ENCODE assay signal across 8 cellular contexts in the genomic region with DNA sequence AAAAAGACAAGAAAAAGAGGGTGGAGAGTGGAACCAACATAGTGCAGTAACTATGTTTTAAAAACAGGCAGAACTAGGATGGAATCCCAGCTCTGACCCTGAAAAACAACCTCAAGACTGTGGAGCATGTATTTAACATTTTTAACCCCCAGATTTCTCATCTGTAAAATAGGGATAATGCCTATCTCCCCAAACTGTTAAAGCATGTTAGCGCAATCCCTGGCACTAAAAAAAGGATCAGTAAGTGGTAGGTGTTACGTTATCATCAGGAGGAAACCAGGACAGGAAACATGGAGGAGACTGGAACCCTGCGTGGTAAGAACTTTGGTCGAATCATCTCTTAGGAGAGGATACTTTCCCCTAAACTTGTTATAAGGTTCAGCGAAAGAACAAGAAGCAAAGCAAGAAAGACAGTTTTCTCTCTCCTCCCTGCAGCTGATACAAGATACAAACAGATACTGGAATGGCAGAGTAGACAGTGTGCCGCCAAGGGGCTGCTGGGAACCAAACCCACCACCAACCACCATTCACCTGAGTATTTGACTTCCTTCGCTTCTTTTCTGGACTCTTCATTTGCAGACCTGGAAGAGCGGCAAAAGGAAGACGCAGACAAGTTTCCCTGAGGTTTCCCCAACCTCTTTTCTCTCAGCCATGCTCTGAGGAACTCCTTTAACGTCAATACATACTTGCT. TPM values are rescaled to one million over a fixed set of nuclear protein-coding genes. Genes with fewer than 3 reads are reported as not detected.
DNase-seq lines count a peak whose midpoint lies in the region; ATAC-seq, FAIRE-seq and TF ChIP-seq lines count a peak whose summit lies in the region.

No MANE protein-coding gene starts in this region.

- ATAC-seq in DND-41 (ENCODE audit: insufficient read depth, low read depth): no peak
- no peak for ATAC-seq in Panc1
- ATAC-seq in HG03039 (IDR thresholded peaks at IDR 0.05; ENCODE audit: unreplicated experiment): no peak
- no peak for ATAC-seq in HG03025 (IDR thresholded peaks at IDR 0.05; ENCODE audit: low FRiP score, unreplicated experiment)
- no peak for ATAC-seq in HG03460 (IDR thresholded peaks at IDR 0.05; ENCODE audit: unreplicated experiment)

- in situ Hi-C loops in Panc1 (cut with HindIII; ENCODE audit: low pct_unique_long_range_greater_than_20kb, low sequenced_read_pairs): no loop called here

- no peak for DNase-seq in DND-41
- no peak for DNase-seq in Panc1 (ENCODE audit: low read depth, low spot score)
- DNase-seq in endothelial cell of umbilical vein (ENCODE audit: low read depth, low spot score): peak; percentile 22
- DNase-seq in ovary: no peak
- DNase-seq in amniotic stem cell (lab: John Stamatoyannopoulos, UW): no peak

- TF ChIP-seq EP300 in ovary (IDR thresholded peaks at IDR 0.05): no peak

- TF ChIP-seq POLR2A in endothelial cell of umbilical vein (IDR thresholded peaks at IDR 0.05; ENCODE audit: low read depth, low read length): no peak
- no peak for TF ChIP-seq POLR2A in ovary (IDR thresholded peaks at IDR 0.05)

- H3K4me2 ChIP-seq in DND-41 (ENCODE audit: insufficient read depth, low read length) (peak overlapping the region; percentile 84), endothelial cell of umbilical vein (ENCODE audit: insufficient read depth, low read length) (peak overlapping the region; percentile 86)

- POLR2A ChIA-PET in Panc1 (lab: Charles Lee): interaction anchor here (0.9 to 1.2 kb wide), 2 partner anchors 10 to 25 kb away, joined by 3 to 4 read pairs; a partner anchor contains a TSS
- POLR2A ChIA-PET in endothelial cell of umbilical vein (lab: Charles Lee): interaction anchor here (0.6 to 2.6 kb wide), 4 partner anchors 10 to 164 kb away, joined by 3 to 24 read pairs (median 6); a partner anchor contains a TSS

- CTCF ChIA-PET in Panc1 (lab: Charles Lee): interaction anchor here (0.9 kb wide), 1 partner anchor 10 kb away, joined by 4 read pairs; a partner anchor contains a TSS
- CTCF ChIA-PET in endothelial cell of umbilical vein (lab: Charles Lee): interaction anchor here (0.7 to 4.0 kb wide), 15 partner anchors 10 to 125 kb away, joined by 3 to 48 read pairs (median 5); a partner anchor contains a TSS

- intact Hi-C loops in Panc1 (cut with micrococcal nuclease; ENCODE audit: unreplicated experiment) (no loop called here), endothelial cell of umbilical vein (cut with micrococcal nuclease) (loop anchor here (1.0 to 2.0 kb wide), 5 partner anchors 10 to 90 kb away; a partner anchor contains a TSS), ovary (cut with DNase I) (loop anchor here in 3 of 4 donors (5.0 kb wide), 2 partner anchors 37 to 42 kb away; a partner anchor contains a TSS)

- peaks cover 42% of the 10 kb centered on the region for H3K36me3 ChIP-seq in DND-41 (ENCODE audit: insufficient read depth, low read length)
- peaks cover 15% of the 10 kb centered on the region for H3K36me3 ChIP-seq in Panc1 (ENCODE audit: control insufficient read depth, insufficient read depth, low read length)
- H3K36me3 ChIP-seq in endothelial cell of umbilical vein (ENCODE audit: control insufficient read depth in 2 of 2, extremely low read depth in 1 of 2, insufficient read depth in 2 of 2, low read length in 2 of 2): peaks cover 10 to 31% of the 10 kb centered on the region in 2 experiments
- H3K36me3 ChIP-seq in ovary: no peaks in the 10 kb centered on the region

- no peak overlapping the region for H2AFZ ChIP-seq in DND-41 (ENCODE audit: low read depth, low read length)
- no peak overlapping the region for H2AFZ ChIP-seq in endothelial cell of umbilical vein (ENCODE audit: low read depth, low read length)

- no peak for TF ChIP-seq CTCF in DND-41 (IDR thresholded peaks at IDR 0.05; ENCODE audit: borderline replicate concordance, extremely low read depth, low read length, poor library complexity, severe bottlenecking)
- TF ChIP-seq CTCF in Panc1 (IDR thresholded peaks at IDR 0.05): no peak
- TF ChIP-seq CTCF in endothelial cell of umbilical vein (IDR thresholded peaks at IDR 0.05; ENCODE audit: extremely low read depth in 1 of 2, insufficient read depth in 1 of 2, low read depth in 1 of 2, low read length in 2 of 2): no peak
- TF ChIP-seq CTCF in ovary (IDR thresholded peaks at IDR 0.05): no peak

- H3K79me2 ChIP-seq in DND-41 (ENCODE audit: insufficient read depth, low read length) (peaks cover 39% of the 10 kb centered on the region), endothelial cell of umbilical vein (ENCODE audit: control insufficient read depth, insufficient read depth, low read length) (peaks cover 18% of the 10 kb centered on the region)

- H3K9ac ChIP-seq in DND-41 (ENCODE audit: low read depth, low read length): peak overlapping the region; percentile 97
- H3K9ac ChIP-seq in endothelial cell of umbilical vein (replicated peaks; ENCODE audit: extremely low read depth, insufficient read depth, low read length): peak overlapping the region; percentile 83

- H3K9me1 ChIP-seq in endothelial cell of umbilical vein (replicated peaks; ENCODE audit: control insufficient read depth, extremely low read depth, insufficient read depth, low read length): no peaks in the 10 kb centered on the region

- H3K9me3 ChIP-seq in DND-41 (ENCODE audit: insufficient read depth, low read length, severe bottlenecking) (no peaks in the 10 kb centered on the region), Panc1 (ENCODE audit: control insufficient read depth, insufficient read depth, low read depth, low read length) (no peaks in the 10 kb centered on the region), endothelial cell of umbilical vein (replicated peaks; ENCODE audit: control insufficient read depth, insufficient read depth, low read length) (no peaks in the 10 kb centered on the region), ovary (no peaks in the 10 kb centered on the region)

- H4K20me1 ChIP-seq in DND-41 (ENCODE audit: insufficient read depth, low read length) (peaks cover 22% of the 10 kb centered on the region; the same call in 1 of the 2 replicates), endothelial cell of umbilical vein (replicated peaks; ENCODE audit: control insufficient read depth, extremely low read depth, insufficient read depth, low read length) (no peaks in the 10 kb centered on the region)

- H3K27me3 ChIP-seq in DND-41 (ENCODE audit: insufficient read depth, low read length, poor library complexity) (no peaks in the 10 kb centered on the region), Panc1 (ENCODE audit: control insufficient read depth, insufficient read depth, low read length) (no peaks in the 10 kb centered on the region), endothelial cell of umbilical vein (ENCODE audit: control insufficient read depth in 2 of 2, insufficient read depth in 2 of 2, low read length in 2 of 2) (no peaks in the 10 kb centered on the region), ovary (no peaks in the 10 kb centered on the region)

- H3K4me1 ChIP-seq in DND-41 (ENCODE audit: insufficient read depth, low read length) (peaks cover 57% of the 10 kb centered on the region), Panc1 (ENCODE audit: control insufficient read depth, insufficient read depth, low read length) (peaks cover 40% of the 10 kb centered on the region), endothelial cell of umbilical vein (ENCODE audit: control insufficient read depth, extremely low read depth, insufficient read depth, low read length) (peaks cover 25% of the 10 kb centered on the region), ovary (ENCODE audit: insufficient read depth) (peaks cover 8% of the 10 kb centered on the region)

- H3K27ac ChIP-seq in DND-41 (ENCODE audit: low read length): peak overlapping the region; percentile 99
- H3K27ac ChIP-seq in Panc1 (ENCODE audit: low read length): peak overlapping the region; percentile 92
- peak overlapping the region; percentile 30 for H3K27ac ChIP-seq in endothelial cell of umbilical vein (ENCODE audit: insufficient read depth, low read depth, low read length)
- peak overlapping the region in 1 of 2 donors; percentile 99 for H3K27ac ChIP-seq in ovary

- peak overlapping the region; percentile 86 to 89; a peak in 3 of 4 replicates for H3K4me3 ChIP-seq in DND-41 (ENCODE audit: low read depth in 1 of 2, low read length in 2 of 2)
- peak overlapping the region; percentile 64 to 66 for H3K4me3 ChIP-seq in Panc1 (ENCODE audit: low read depth in 2 of 2, low read length in 2 of 2)
- peak overlapping the region; percentile 71 to 78 (median 74) for H3K4me3 ChIP-seq in endothelial cell of umbilical vein (replicated peaks in 1 of 3; ENCODE audit: insufficient read depth in 1 of 3, low read depth in 1 of 3, low read length in 3 of 3)
- H3K4me3 ChIP-seq in ovary: peak overlapping the region; percentile 82

- 35 to 39% (median 37%) methylated on average over 10 of the region's 10 CpGs for WGBS in ovary, 3 donors

- dilution Hi-C loops in endothelial cell of umbilical vein (cut with MboI; ENCODE audit: extremely low pct_ligation_motif_present, low sequenced_read_pairs): no loop called here

- BruUV-seq in Panc1 (replicated peaks; lab: Mats Ljungman, UMichigan) (no TSS peak), endothelial cell of umbilical vein (replicated peaks; lab: Mats Ljungman, UMichigan) (no TSS peak)

- FAIRE-seq in endothelial cell of umbilical vein (lab: Jason Lieb, UNC): peak; percentile 81

RNA-seq across cellular contexts. Expression of a gene that starts 1.0 kb away (rescaled TPM):
- total RNA-seq in Panc1 (2021; ENCODE audit: unreplicated experiment) (41.1 TPM), endothelial cell of umbilical vein (21.5 and 21.9 TPM in 2 replicates), ovary (10 to 100 TPM; 17.2 to 53.0 (median 42.5) TPM)
- polyA plus RNA-seq in Panc1 (2012; ENCODE audit: insufficient read length): 27.3 TPM
- polyA plus RNA-seq in endothelial cell of umbilical vein (19.3 and 19.5 TPM in 2 replicates), ovary (10 to 100 TPM; 25.0 to 28.8 TPM)
- 15.7 and 17.9 TPM in 2 replicates for polyA plus RNA-seq in endothelial cell of umbilical vein (2011; cell fraction: cytosol; rRNA removed)
- polyA plus RNA-seq in endothelial cell of umbilical vein (2011; cell fraction: nucleus; rRNA removed): 29.3 and 31.7 TPM in 2 replicates
- 9.3 and 13.0 TPM in 2 replicates for polyA plus RNA-seq in endothelial cell of umbilical vein (2012)
- 12.3 and 12.6 TPM in 2 replicates for polyA minus RNA-seq in endothelial cell of umbilical vein
- 30.9 TPM for polyA minus RNA-seq in endothelial cell of umbilical vein (2011; cell fraction: cytosol; rRNA and poly(A)+ RNA removed)
- polyA minus RNA-seq in endothelial cell of umbilical vein (2011; cell fraction: nucleus; rRNA and poly(A)+ RNA removed): 6.4 and 9.2 TPM in 2 replicates

RNA-seq across cellular contexts. Expression of a gene that starts 4.7 kb away (rescaled TPM):
- 40.7 TPM for total RNA-seq in Panc1 (2021; ENCODE audit: unreplicated experiment)
- 64.9 TPM for polyA plus RNA-seq in Panc1 (2012; ENCODE audit: insufficient read length)
- 49.0 and 49.4 TPM in 2 replicates for total RNA-seq in endothelial cell of umbilical vein
- 45.0 and 54.7 TPM in 2 replicates for polyA plus RNA-seq in endothelial cell of umbilical vein
- 50.0 and 61.1 TPM in 2 replicates for polyA plus RNA-seq in endothelial cell of umbilical vein (2011; cell fraction: cytosol; rRNA removed)
- 76.7 and 77.1 TPM in 2 replicates for polyA plus RNA-seq in endothelial cell of umbilical vein (2011; cell fraction: nucleus; rRNA removed)
- polyA plus RNA-seq in endothelial cell of umbilical vein (2012): 45.2 and 46.0 TPM in 2 replicates
- 60.7 and 62.5 TPM in 2 replicates for polyA minus RNA-seq in endothelial cell of umbilical vein
- polyA minus RNA-seq in endothelial cell of umbilical vein (2011; cell fraction: cytosol; rRNA and poly(A)+ RNA removed): 8.9 TPM
- 20.8 and 23.4 TPM in 2 replicates for polyA minus RNA-seq in endothelial cell of umbilical vein (2011; cell fraction: nucleus; rRNA and poly(A)+ RNA removed)
- 100 to 1,000 TPM in 6 of 7 donors, 10 to 100 TPM in 1; 78.7 to 170 (median 120) TPM for total RNA-seq in ovary
- polyA plus RNA-seq in ovary: 100 to 1,000 TPM; 105 to 151 TPM

RNA-seq across cellular contexts. Expression of a gene that starts 10.0 kb away (rescaled TPM):
- total RNA-seq in Panc1 (2021; ENCODE audit: unreplicated experiment) (373 TPM), endothelial cell of umbilical vein (286 and 316 TPM in 2 replicates), ovary (100 to 1,000 TPM in 1 of 7 donors, 10 to 100 TPM in 6; 36.8 to 183 (median 80.0) TPM)
- 479 TPM for polyA plus RNA-seq in Panc1 (2012; ENCODE audit: insufficient read length)
- polyA plus RNA-seq in endothelial cell of umbilical vein (324 and 379 TPM in 2 replicates), ovary (100 to 1,000 TPM in 1 of 2 donors, 10 to 100 TPM in 1; 56.8 to 161 TPM)
- polyA plus RNA-seq in endothelial cell of umbilical vein (2011; cell fraction: cytosol; rRNA removed): 270 and 289 TPM in 2 replicates
- 1,209 and 1,535 TPM in 2 replicates for polyA plus RNA-seq in endothelial cell of umbilical vein (2011; cell fraction: nucleus; rRNA removed)
- polyA plus RNA-seq in endothelial cell of umbilical vein (2012): 283 and 289 TPM in 2 replicates
- polyA minus RNA-seq in endothelial cell of umbilical vein: 398 and 421 TPM in 2 replicates
- 78.9 TPM for polyA minus RNA-seq in endothelial cell of umbilical vein (2011; cell fraction: cytosol; rRNA and poly(A)+ RNA removed)
- 156 and 190 TPM in 2 replicates for polyA minus RNA-seq in endothelial cell of umbilical vein (2011; cell fraction: nucleus; rRNA and poly(A)+ RNA removed)

RNA-seq across cellular contexts. Expression of a gene that starts 13.9 kb away (rescaled TPM):
- total RNA-seq in Panc1 (2021; ENCODE audit: unreplicated experiment) (212 TPM), endothelial cell of umbilical vein (126 and 128 TPM in 2 replicates), ovary (10 to 100 TPM; 12.2 to 29.9 (median 24.8) TPM)
- 156 TPM for polyA plus RNA-seq in Panc1 (2012; ENCODE audit: insufficient read length)
- polyA plus RNA-seq in endothelial cell of umbilical vein (280 and 319 TPM in 2 replicates), ovary (10 to 100 TPM; 41.7 to 55.8 TPM)
- polyA plus RNA-seq in endothelial cell of umbilical vein (2011; cell fraction: cytosol; rRNA removed): 344 and 372 TPM in 2 replicates
- polyA plus RNA-seq in endothelial cell of umbilical vein (2011; cell fraction: nucleus; rRNA removed): 121 and 129 TPM in 2 replicates
- 88.1 and 218 TPM in 2 replicates for polyA plus RNA-seq in endothelial cell of umbilical vein (2012)
- polyA minus RNA-seq in endothelial cell of umbilical vein: 130 and 146 TPM in 2 replicates
- 115 TPM for polyA minus RNA-seq in endothelial cell of umbilical vein (2011; cell fraction: cytosol; rRNA and poly(A)+ RNA removed)
- polyA minus RNA-seq in endothelial cell of umbilical vein (2011; cell fraction: nucleus; rRNA and poly(A)+ RNA removed): 25.5 and 37.7 TPM in 2 replicates

RNA-seq across cellular contexts. Expression of a gene that starts 22.6 kb away (rescaled TPM):
- 72.8 TPM for total RNA-seq in Panc1 (2021; ENCODE audit: unreplicated experiment)
- polyA plus RNA-seq in Panc1 (2012; ENCODE audit: insufficient read length): 61.9 TPM
- total RNA-seq in endothelial cell of umbilical vein: 42.2 and 48.8 TPM in 2 replicates
- 59.1 and 66.8 TPM in 2 replicates for polyA plus RNA-seq in endothelial cell of umbilical vein
- polyA plus RNA-seq in endothelial cell of umbilical vein (2011; cell fraction: cytosol; rRNA removed): 52.5 and 52.8 TPM in 2 replicates
- 78.8 and 91.1 TPM in 2 replicates for polyA plus RNA-seq in endothelial cell of umbilical vein (2011; cell fraction: nucleus; rRNA removed)
- 41.8 and 45.5 TPM in 2 replicates for polyA plus RNA-seq in endothelial cell of umbilical vein (2012)
- 51.6 and 54.4 TPM in 2 replicates for polyA minus RNA-seq in endothelial cell of umbilical vein
- 56.6 TPM for polyA minus RNA-seq in endothelial cell of umbilical vein (2011; cell fraction: cytosol; rRNA and poly(A)+ RNA removed)
- polyA minus RNA-seq in endothelial cell of umbilical vein (2011; cell fraction: nucleus; rRNA and poly(A)+ RNA removed): 20.8 and 24.2 TPM in 2 replicates
- total RNA-seq in ovary: 10 to 100 TPM; 11.1 to 30.0 (median 19.9) TPM
- polyA plus RNA-seq in ovary: 10 to 100 TPM; 14.2 to 16.4 TPM
